In genomic region chr2:36477744-36478143, GRCh38 we compare ENCODE assay signal across 11 cellular contexts.
A peak's percentile ranks its signal among the peaks of the same experiment; 100 is the strongest.
DNase-seq lines count a peak whose midpoint lies in the region; ATAC-seq, FAIRE-seq and TF ChIP-seq lines count a peak whose summit lies in the region.
"Had no signal": no experiment of that assay in that cellular context is flagged by ENCODE, and none has a peak within 500 bp of the region (broad histone marks: within the 10 kb centered on the region; RNA-seq: fewer than 3 reads in every experiment).

No MANE protein-coding gene starts in this region.

- POLR2A ChIA-PET in T-cell (lab: Charles Lee), result interaction anchor here in 1 of 2 donors (0.6 kb wide), 1 partner anchor 45 kb away, joined by 3 read pairs; no protein-coding TSS in a partner anchor

- no peak overlapping the region for H3K27ac Mint-ChIP-seq in activated naive CD8-positive, alpha-beta T cell treated with anti-CD3 and anti-CD28 coated beads, Interleukin-2, amount 50 U/mL, for 24 hours
- no peak overlapping the region for H3K27ac Mint-ChIP-seq in T-cell
- H3K27ac Mint-ChIP-seq: T-helper 1 cell treated with Interleukin-12 subunit alpha and Interleukin-12 subunit beta and Interleukin-4 antibody, amounts not matched to agents 30 μg/mL and 1 μg/mL, for 36 hours had no signal

- peaks cover 33% of the 10 kb centered on the region for H3K36me3 ChIP-seq in right atrium auricular region
- peaks cover 56% of the 10 kb centered on the region for H3K36me3 ChIP-seq in brain microvascular endothelial cell (replicated peaks)
- H3K36me3 ChIP-seq in mucosa of rectum (ENCODE audit: control insufficient read depth in 2 of 2, insufficient read depth in 2 of 2, low read length in 2 of 2), result peaks cover 31 to 36% of the 10 kb centered on the region in 2 donors

- no peak overlapping the region for H3K9ac ChIP-seq in mucosa of rectum (ENCODE audit: low read depth in 1 of 2, low read length in 2 of 2)

- H3K4me1 ChIP-seq in right atrium auricular region (peaks cover 0 to 22% of the 10 kb centered on the region in 2 donors), mucosa of rectum (ENCODE audit: control insufficient read depth in 2 of 2, insufficient read depth in 2 of 2, low read length in 2 of 2) (peaks cover 2 to 8% of the 10 kb centered on the region in 2 donors)

- H3K4me3 ChIP-seq in right atrium auricular region, result no peak overlapping the region
- no peak overlapping the region for H3K4me3 ChIP-seq in brain microvascular endothelial cell (ENCODE audit: low read depth, low read length)
- H3K4me3 ChIP-seq in mucosa of rectum (ENCODE audit: low read length in 2 of 2), result no peak overlapping the region
- H3K4me3 ChIP-seq: heart right ventricle had no signal

- intact Hi-C loops in left ventricle myocardium superior (cut with micrococcal nuclease), result no loop called here

- ATAC-seq in left ventricle myocardium superior (no peak), HG03196 (IDR thresholded peaks at IDR 0.05; ENCODE audit: unreplicated experiment) (no peak), T-cell (replicated peaks in 1 of 4) (no peak)
- no peak for ATAC-seq in activated naive CD8-positive, alpha-beta T cell treated with anti-CD3 and anti-CD28 coated beads, Interleukin-2, amount 50 U/mL, for 24 hours

- CTCF ChIA-PET in T-cell (lab: Charles Lee), result no interaction called here

- peaks cover 36% of the 10 kb centered on the region for H3K9me3 Mint-ChIP-seq in activated naive CD8-positive, alpha-beta T cell treated with anti-CD3 and anti-CD28 coated beads, Interleukin-2, amount 50 U/mL, for 24 hours
- H3K9me3 Mint-ChIP-seq in T-cell, result peaks cover 16 to 42% (median 25%) of the 10 kb centered on the region in 3 donors

- peaks cover 78% of the 10 kb centered on the region for H3K36me3 Mint-ChIP-seq in activated naive CD8-positive, alpha-beta T cell treated with anti-CD3 and anti-CD28 coated beads, Interleukin-2, amount 50 U/mL, for 24 hours (ENCODE audit: low read depth)
- peaks cover 50% of the 10 kb centered on the region for H3K36me3 Mint-ChIP-seq in T-cell

- no peak for TF ChIP-seq CTCF in right atrium auricular region (IDR thresholded peaks at IDR 0.05)
- TF ChIP-seq CTCF in brain microvascular endothelial cell (IDR thresholded peaks at IDR 0.05; ENCODE audit: low read depth, low read length, missing control alignments), result no peak

- FAIRE-seq in frontal cortex (lab: Jason Lieb, UNC), result no peak

- H3K4me3 Mint-ChIP-seq in activated naive CD8-positive, alpha-beta T cell treated with anti-CD3 and anti-CD28 coated beads, Interleukin-2, amount 50 U/mL, for 24 hours, result no peak overlapping the region
- H3K4me3 Mint-ChIP-seq in T-cell, result no peak overlapping the region
- H3K4me3 Mint-ChIP-seq: T-helper 1 cell treated with Interleukin-12 subunit alpha and Interleukin-12 subunit beta and Interleukin-4 antibody, amounts not matched to agents 30 μg/mL and 1 μg/mL, for 36 hours had no signal

- DNase-seq in right atrium auricular region (ENCODE audit: low spot score) (no peak), left ventricle myocardium superior (no peak), brain microvascular endothelial cell (no peak), frontal cortex (ENCODE audit: low spot score in 2 of 2) (no peak), T-cell (no peak)
- DNase-seq in activated naive CD8-positive, alpha-beta T cell treated with anti-CD3 and anti-CD28 coated beads, Interleukin-2, amount 50 U/mL, for 24 hours, result no peak
- DNase-seq: NCI-H1048 had no signal

- H3K27ac ChIP-seq in right atrium auricular region, result peak overlapping the region; percentile 58 to 61
- peak overlapping the region; percentile 72 for H3K27ac ChIP-seq in brain microvascular endothelial cell
- peak overlapping the region; percentile 8 to 11 for H3K27ac ChIP-seq in mucosa of rectum (ENCODE audit: low read depth in 2 of 2, low read length in 2 of 2)

- in situ Hi-C loops in brain microvascular endothelial cell (cut with HindIII; ENCODE audit: low pct_ligation_motif_present, low sequenced_read_pairs), result no loop called here

- H3K27me3 ChIP-seq in right atrium auricular region (no peaks in the 10 kb centered on the region), brain microvascular endothelial cell (replicated peaks) (no peaks in the 10 kb centered on the region), mucosa of rectum (ENCODE audit: control insufficient read depth in 2 of 2, insufficient read depth in 2 of 2, low read length in 2 of 2) (no peaks in the 10 kb centered on the region)
- H3K27me3 ChIP-seq: heart right ventricle had no signal

- H3K4me1 Mint-ChIP-seq in activated naive CD8-positive, alpha-beta T cell treated with anti-CD3 and anti-CD28 coated beads, Interleukin-2, amount 50 U/mL, for 24 hours, result peaks cover 3% of the 10 kb centered on the region
- peaks cover 0 to 5% (median 0%) of the 10 kb centered on the region in 3 donors for H3K4me1 Mint-ChIP-seq in T-cell

- H3K9me3 ChIP-seq in right atrium auricular region (peaks cover 4 to 36% of the 10 kb centered on the region in 2 donors), mucosa of rectum (ENCODE audit: control insufficient read depth in 2 of 2, low read length in 2 of 2) (peaks cover 4 to 11% of the 10 kb centered on the region in 2 donors)

- H3K27me3 Mint-ChIP-seq in activated naive CD8-positive, alpha-beta T cell treated with anti-CD3 and anti-CD28 coated beads, Interleukin-2, amount 50 U/mL, for 24 hours, result no peaks in the 10 kb centered on the region
- no peaks in the 10 kb centered on the region for H3K27me3 Mint-ChIP-seq in T-cell

Comparison
In these comparisons a context has a peak if more than half of its experiments do, and no peak if none do; other contexts are left out.
1. H3K27ac ChIP-seq: peak in every context shown above with its lines; median percentile 72 in brain microvascular endothelial cell; 60 in right atrium auricular region; 10 in mucosa of rectum.